Comparison of ENCODE assay signal across 24 cellular contexts in the genomic region with DNA sequence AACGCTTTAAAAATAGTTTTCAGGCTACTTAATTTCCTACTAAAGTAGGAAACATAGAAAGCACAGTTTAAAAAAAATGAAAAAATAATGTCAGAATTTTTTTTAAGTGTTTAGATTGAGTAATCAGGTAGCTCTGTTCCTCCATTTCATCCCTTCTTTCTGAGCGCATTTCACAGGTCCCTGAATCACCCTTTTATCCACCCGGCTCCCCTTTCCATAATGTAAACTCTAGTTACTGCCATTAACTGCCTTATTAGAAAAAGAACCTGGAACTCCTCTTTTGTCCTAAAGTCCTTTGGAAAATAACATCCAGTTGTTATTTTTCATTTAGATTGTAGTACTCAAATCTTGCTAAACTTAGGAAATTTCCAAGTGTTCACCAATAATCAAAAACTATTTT. TPM values are rescaled to one million over a fixed set of nuclear protein-coding genes. Genes with fewer than 3 reads are reported as not detected.
A peak's percentile ranks its signal among the peaks of the same experiment; 100 is the strongest.
DNase-seq lines count a peak whose midpoint lies in the region; ATAC-seq, FAIRE-seq and TF ChIP-seq lines count a peak whose summit lies in the region.
"Had no signal": no experiment of that assay in that cellular context is flagged by ENCODE, and none has a peak within 500 bp of the region (broad histone marks: within the 10 kb centered on the region; RNA-seq: fewer than 3 reads in every experiment).

No MANE protein-coding gene starts in this region.

- ATAC-seq in GM12878 = no peak
- ATAC-seq in HG02678 (IDR thresholded peaks at IDR 0.05; ENCODE audit: unreplicated experiment) = no peak
- no peak for ATAC-seq in upper lobe of right lung
- ATAC-seq: A549, T-cell had no signal

- no peaks in the 10 kb centered on the region; a peak in 1 of 4 replicates for H3K36me3 ChIP-seq in GM12878 (ENCODE audit: control insufficient read depth in 2 of 2, insufficient read depth in 2 of 2, low read length in 1 of 2)
- no peaks in the 10 kb centered on the region for H3K36me3 ChIP-seq in upper lobe of right lung
- H3K36me3 ChIP-seq: BLaER1 treated with 17β-estradiol and CSF1 and Interleukin-3, amounts not matched to agents 10 nM and 100 nM; SJSA1 had no signal

- BruUV-seq in GM12878 (replicated peaks; lab: Mats Ljungman, UMichigan) = no TSS peak

- peaks cover 74% of the 10 kb centered on the region for H3K79me2 ChIP-seq in GM12878 (ENCODE audit: control insufficient read depth, insufficient read depth, low read length)

- H3K9me3 ChIP-seq in GM12878 (replicated peaks; ENCODE audit: control insufficient read depth, insufficient read depth, low read length) = peaks cover 6% of the 10 kb centered on the region; the same call in 2 of the 3 replicates
- no peaks in the 10 kb centered on the region for H3K9me3 ChIP-seq in upper lobe of right lung
- H3K9me3 ChIP-seq: A549, SJSA1 had no signal

- no peaks in the 10 kb centered on the region for H3K4me1 Mint-ChIP-seq in type B pancreatic cell (ENCODE audit: unreplicated experiment)
- H3K4me1 Mint-ChIP-seq: T-cell had no signal

- H3K9me3 Mint-ChIP-seq in type B pancreatic cell = no peaks in the 10 kb centered on the region
- H3K9me3 Mint-ChIP-seq: CD4-positive, alpha-beta T cell had no signal

- H3K27me3 Mint-ChIP-seq in type B pancreatic cell = peaks cover 19% of the 10 kb centered on the region

- 55% methylated on average over 3 of the region's 3 CpGs for WGBS in GM12878 (ENCODE audit: insufficient coverage, insufficient replicate concordance, low lambda C conversion rate, missing lambda C conversion rate)

- H3K27ac ChIP-seq in GM12878 (ENCODE audit: control insufficient read depth, insufficient read depth) (no peak overlapping the region; the same call in 1 of the 2 replicates), upper lobe of right lung (no peak overlapping the region)
- H3K27ac ChIP-seq: A549; BLaER1 treated with 17β-estradiol and CSF1 and Interleukin-3, amounts not matched to agents 10 nM and 100 nM; SJSA1 had no signal

- H3K4me3 Mint-ChIP-seq in type B pancreatic cell = no peak overlapping the region
- H3K4me3 Mint-ChIP-seq: CD4-positive, alpha-beta T cell; T-cell had no signal

- SMC1A ChIA-PET in GM12878 (lab: Charles Lee; ENCODE audit: uncharacterized antibody, unreplicated experiment) = interaction anchor here (0.6 to 4.2 kb wide), 19 partner anchors 11 to 673 kb away, joined by 3 to 49 read pairs (median 4); no protein-coding TSS in a partner anchor

- no peak for TF ChIP-seq POLR2A in GM12878 (IDR thresholded peaks at IDR 0.05; ENCODE audit: low read depth, low read length)

- peak overlapping the region; percentile 47 for H2AFZ ChIP-seq in GM12878 (ENCODE audit: control insufficient read depth, low read depth, low read length)

- in situ Hi-C loops in GM12878 (cut with MboI) = loop anchor here (10.0 kb wide), 1 partner anchor 1004 kb away; no protein-coding TSS in a partner anchor

- TF ChIP-seq EP300 in GM12878 (IDR thresholded peaks at IDR 0.05; ENCODE audit: borderline replicate concordance in 1 of 2, control insufficient read depth in 1 of 2, low read depth in 2 of 2, low read length in 2 of 2) = no peak

- TF ChIP-seq RAD21 in GM12878 (IDR thresholded peaks at IDR 0.05; ENCODE audit: insufficient read depth, low read depth, low read length) = no peak

- TF ChIP-seq CTCF in GM12878 (IDR thresholded peaks at IDR 0.05 in 2 of 3, conservative IDR thresholded peaks at IDR 0.05 in 1 of 3; ENCODE audit: control insufficient read depth in 2 of 3, extremely low read depth in 1 of 3, insufficient read depth in 1 of 3, low read depth in 3 of 3, low read length in 3 of 3) (no peak), upper lobe of right lung (IDR thresholded peaks at IDR 0.05) (no peak), type B pancreatic cell (conservative IDR thresholded peaks at IDR 0.05) (no peak)

- H3K27me3 ChIP-seq in GM12878 (replicated peaks in 1 of 2; ENCODE audit: control insufficient read depth in 2 of 2, insufficient read depth in 2 of 2, low read length in 1 of 2) = no peaks in the 10 kb centered on the region
- H3K27me3 ChIP-seq in upper lobe of right lung = peaks cover 5% of the 10 kb centered on the region
- H3K27me3 ChIP-seq: SJSA1 had no signal

- H3K4me3 ChIP-seq in GM12878 = peak overlapping the region; percentile 59
- no peak overlapping the region for H3K4me3 ChIP-seq in upper lobe of right lung
- H3K4me3 ChIP-seq: A549; BLaER1 treated with 17β-estradiol and CSF1 and Interleukin-3, amounts not matched to agents 10 nM and 100 nM; SJSA1 had no signal

- H3K4me2 ChIP-seq in GM12878 (ENCODE audit: control insufficient read depth, insufficient read depth) = peak overlapping the region; percentile 53
- H3K4me2 ChIP-seq: A549; BLaER1 treated with 17β-estradiol and CSF1 and Interleukin-3, amounts not matched to agents 10 nM and 100 nM had no signal

- H4K20me1 ChIP-seq in GM12878 (ENCODE audit: control insufficient read depth, insufficient read depth) = no peaks in the 10 kb centered on the region
- H4K20me1 ChIP-seq: BLaER1 treated with 17β-estradiol and CSF1 and Interleukin-3, amounts not matched to agents 10 nM and 100 nM had no signal

- peak overlapping the region; percentile 33 for H3K9ac ChIP-seq in GM12878 (ENCODE audit: control insufficient read depth, insufficient read depth, low read length)
- H3K9ac ChIP-seq: BLaER1 treated with 17β-estradiol and CSF1 and Interleukin-3, amounts not matched to agents 10 nM and 100 nM had no signal

- RAD21 ChIA-PET in GM12878 (lab: Charles Lee; ENCODE audit: unreplicated experiment) = interaction anchor here (1.5 to 3.0 kb wide), 8 partner anchors 11 to 163 kb away, joined by 5 to 15 read pairs (median 7); no protein-coding TSS in a partner anchor

- intact Hi-C loops in GM12878 (cut with micrococcal nuclease; ENCODE audit: unreplicated experiment) (no loop called here), upper lobe of right lung (cut with DNase I) (no loop called here)

- no peak for FAIRE-seq in GM12878 (lab: Jason Lieb, UNC)
- FAIRE-seq: A549, D721Med, HTR-8/SVneo had no signal

- no peaks in the 10 kb centered on the region for H3K36me3 Mint-ChIP-seq in type B pancreatic cell
- H3K36me3 Mint-ChIP-seq: T-cell had no signal

- CTCF ChIA-PET in GM12878 (lab: Yijun Ruan, JAX) = interaction anchor here (1.1 to 3.0 kb wide), 5 partner anchors 10 to 447 kb away, joined by 3 to 20 read pairs (median 6); no protein-coding TSS in a partner anchor

- H3K4me1 ChIP-seq in GM12878 (ENCODE audit: control insufficient read depth, insufficient read depth, low read length) = no peaks in the 10 kb centered on the region
- no peaks in the 10 kb centered on the region for H3K4me1 ChIP-seq in upper lobe of right lung
- H3K4me1 ChIP-seq: A549; BLaER1 treated with 17β-estradiol and CSF1 and Interleukin-3, amounts not matched to agents 10 nM and 100 nM; SJSA1 had no signal

- peak; percentile 42 for DNase-seq in SHP77 treated with DMSO at 0.1 percent for 48 hours (lab: John Stamatoyannopoulos, UW)
- no peak for DNase-seq in SHP77 (lab: John Stamatoyannopoulos, UW)
- peak; percentile 83 for DNase-seq in NCI-H1105 treated with DMSO at 0.1 percent for 48 hours (lab: John Stamatoyannopoulos, UW)
- no peak for DNase-seq in GM12878 (ENCODE audit: low read depth, low spot score)
- DNase-seq in upper lobe of right lung = no peak
- no peak for DNase-seq in type B pancreatic cell (ENCODE audit: extremely low spot score, unreplicated experiment)
- DNase-seq: AML-193; CD4-positive, alpha-beta T cell; H7; KBM-7; MV-4-11; NCI-H1694 treated with DMSO at 0.1 percent for 48 hours; NCI-H2081 treated with DMSO at 0.1 percent for 48 hours; NCI-H526; T-cell had no signal

- no peak overlapping the region for H3K27ac Mint-ChIP-seq in type B pancreatic cell
- H3K27ac Mint-ChIP-seq: CD4-positive, alpha-beta T cell; T-cell had no signal

- POLR2A ChIA-PET in GM12878 (lab: Charles Lee) = interaction anchor here (1.7 kb wide), 1 partner anchor 124 kb away, joined by 7 read pairs; no protein-coding TSS in a partner anchor

TF ChIP-seq in GM12878, 131 proteins besides CTCF, POLR2A, EP300 and RAD21 (continues in another document):
- no peak for TF ChIP-seq SPI1 (IDR thresholded peaks at IDR 0.05; ENCODE audit: borderline replicate concordance, insufficient read depth, low read depth, low read length)
- TF ChIP-seq ETV6 (conservative IDR thresholded peaks at IDR 0.05 in 1 of 2, IDR thresholded peaks at IDR 0.05 in 1 of 2; ENCODE audit: borderline replicate concordance in 1 of 2, low read depth in 1 of 2) = no peak
- TF ChIP-seq SKIL (IDR thresholded peaks at IDR 0.05; ENCODE audit: low read depth, poor library complexity, severe bottlenecking) = no peak

RNA-seq across cellular contexts. Expression of gene KCND2, which starts 5.8 kb away (rescaled TPM):
- 31.6 and 33.1 TPM in 2 replicates for total RNA-seq in GM12878 (2013; cell fraction: nucleolus; rRNA removed)
- total RNA-seq in GM12878 (2014; rRNA removed) (13.6 and 15.3 TPM in 2 replicates), GM12878 (2014; rRNA removed; fragmentation: Illumina TruSeq; extraction: Trizol) (13.5 and 13.8 TPM in 2 replicates), GM12878 (2021) (12.2 and 12.5 TPM in 2 replicates), upper lobe of right lung (0.61 TPM), type B pancreatic cell (ENCODE audit: low replicate concordance) (3.0 and 3.2 TPM in 2 replicates)
- 2.6 TPM for polyA plus RNA-seq in GM12878 (2011; ENCODE audit: low read depth)
- polyA plus RNA-seq in GM12878 (2011; rRNA removed) (19.1 and 22.3 TPM in 2 replicates), GM12878 (2014; fragmentation: Illumina TruSeq; extraction: Trizol) (6.3 and 7.2 TPM in 2 replicates), GM12878 (2014; fragmentation: Nextera tagmentation; extraction: Ambion mirVana) (1 to 10 TPM; 3.6 to 3.7 TPM), GM12878 (2014; rRNA removed) (4.2 and 4.3 TPM in 2 replicates), GM12878 (2016; fragmentation: Nextera tagmentation; extraction: Ambion mirVana) (1 to 10 TPM; 5.8 to 6.2 TPM)
- 9.1 and 10.6 TPM in 2 replicates for polyA plus RNA-seq in GM12878 (2011; cell fraction: cytosol; rRNA removed)
- 17.9 and 21.0 TPM in 2 replicates for polyA plus RNA-seq in GM12878 (2011; cell fraction: nucleus; rRNA removed)
- polyA plus RNA-seq in GM12878 (2012) = 3.3 and 3.7 TPM in 2 replicates
- polyA minus RNA-seq in GM12878 (2011; rRNA and poly(A)+ RNA removed) = 54.5 and 62.3 TPM in 2 replicates
- 8.2 and 11.9 TPM in 2 replicates for polyA minus RNA-seq in GM12878 (2011; cell fraction: cytosol; rRNA and poly(A)+ RNA removed)
- 111 and 184 TPM in 2 replicates for polyA minus RNA-seq in GM12878 (2011; cell fraction: nucleus; rRNA and poly(A)+ RNA removed)
- total RNA-seq: CD4-positive, alpha-beta T cell; Daoy; MCF 10A; SJSA1; T-cell; T-helper 2 cell treated with Interferon-gamma antibody and Interleukin-4, amounts not matched to agents 100 ng/mL and 5 ng/mL, for 36 hours had no signal

Comparison
In these comparisons a context has a peak if more than half of its experiments do, and no peak if none do; other contexts are left out.
1. DNase-seq: peak in SHP77 treated with DMSO at 0.1 percent for 48 hours (single experiment) and NCI-H1105 treated with DMSO at 0.1 percent for 48 hours (single experiment); none in SHP77 (0 of 2), GM12878 (single experiment), upper lobe of right lung (single experiment) and type B pancreatic cell (single experiment).